ENCODE assay signal across 10 cellular contexts in the genomic region with DNA sequence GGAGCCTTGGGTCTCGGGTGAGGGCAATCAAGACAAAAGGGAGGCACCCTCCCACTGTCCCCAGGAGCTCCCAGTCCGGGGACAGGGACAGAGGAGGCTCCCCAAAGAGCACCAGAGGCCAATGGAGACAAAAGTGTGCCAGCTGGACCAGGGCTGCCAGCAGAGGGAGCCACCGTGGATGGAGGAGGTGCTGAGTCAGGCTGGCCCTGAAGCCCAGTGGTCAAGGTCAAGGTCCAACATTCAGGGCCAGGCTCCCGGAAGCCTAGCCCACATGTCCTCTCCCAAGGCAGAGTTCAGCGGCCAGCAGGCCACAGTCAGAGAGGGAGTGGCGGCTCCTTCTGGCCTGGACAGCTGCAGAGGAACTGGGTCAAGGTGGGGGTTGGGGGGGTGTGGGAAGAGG. TPM values are rescaled to one million over a fixed set of nuclear protein-coding genes. Genes with fewer than 3 reads are reported as not detected.
DNase-seq lines count a peak whose midpoint lies in the region; ATAC-seq and TF ChIP-seq lines count a peak whose summit lies in the region.
"Had no signal": no experiment of that assay in that cellular context is flagged by ENCODE, and none has a peak within 500 bp of the region (broad histone marks: within the 10 kb centered on the region; RNA-seq: fewer than 3 reads in every experiment).

No MANE protein-coding gene starts in this region.

- H3K36me3 ChIP-seq in fibroblast of lung (ENCODE audit: control insufficient read depth, insufficient read depth, low read length): peaks cover 2% of the 10 kb centered on the region
- H3K36me3 ChIP-seq: tibial artery had no signal

- no peaks in the 10 kb centered on the region for H3K9me3 ChIP-seq in fibroblast of lung (ENCODE audit: control insufficient read depth, insufficient read depth, low read depth, low read length)
- H3K9me3 ChIP-seq: tibial artery had no signal

- no peak overlapping the region for H3K9ac ChIP-seq in fibroblast of lung (ENCODE audit: insufficient read depth, low read length)

- no peaks in the 10 kb centered on the region for H4K20me1 ChIP-seq in fibroblast of lung (ENCODE audit: control insufficient read depth, extremely low read depth, insufficient read depth, low read length)

- TF ChIP-seq CTCF in NB4 (IDR thresholded peaks at IDR 0.05; ENCODE audit: low read depth, low read length) (peak; percentile 86), fibroblast of lung (conservative IDR thresholded peaks at IDR 0.05 in 1 of 2, IDR thresholded peaks at IDR 0.05 in 1 of 2; ENCODE audit: low read depth in 1 of 2, low read length in 2 of 2) (peak; percentile 35 to 49), retinal pigment epithelial cell (conservative IDR thresholded peaks at IDR 0.05; ENCODE audit: low read depth, low read length) (peak; percentile 48)

- H3K27ac ChIP-seq in fibroblast of lung (ENCODE audit: insufficient read depth, low read length): no peak overlapping the region
- H3K27ac ChIP-seq: tibial artery had no signal

- no peak overlapping the region for H2AFZ ChIP-seq in fibroblast of lung (ENCODE audit: low read length)

- no peak for ATAC-seq in GM21423 (IDR thresholded peaks at IDR 0.05; ENCODE audit: unreplicated experiment)

- no peaks in the 10 kb centered on the region for H3K79me2 ChIP-seq in fibroblast of lung (ENCODE audit: control insufficient read depth, insufficient read depth, low read length)

- H3K4me1 ChIP-seq in fibroblast of lung (ENCODE audit: control insufficient read depth, extremely low read depth, insufficient read depth, low read length): peaks cover 2% of the 10 kb centered on the region

- no peaks in the 10 kb centered on the region for H3K27me3 ChIP-seq in fibroblast of lung (ENCODE audit: control insufficient read depth, insufficient read depth, low read length)

- DNase-seq in DMS53 (lab: John Stamatoyannopoulos, UW) (peak; percentile 17), DMS53 treated with DMSO at 0.1 percent for 48 hours (lab: John Stamatoyannopoulos, UW; ENCODE audit: unreplicated experiment) (no peak), NB4 (ENCODE audit: low read depth) (peak; percentile 45), fibroblast of lung (ENCODE audit: low read depth in 2 of 2) (peak in 1 of 2 donors; percentile 17), retinal pigment epithelial cell (ENCODE audit: low read depth) (no peak), midbrain (lab: John Stamatoyannopoulos, UW) (no peak), putamen (ENCODE audit: low spot score) (no peak)
- DNase-seq: NCI-H1417, tibial artery had no signal

- H3K4me3 ChIP-seq in NB4 (ENCODE audit: low read depth, low read length) (no peak overlapping the region), fibroblast of lung (replicated peaks in 1 of 4; ENCODE audit: control extremely low read depth in 1 of 4, insufficient read depth in 1 of 4, low read depth in 3 of 4, low read length in 4 of 4) (no peak overlapping the region), retinal pigment epithelial cell (ENCODE audit: low read length) (no peak overlapping the region)
- H3K4me3 ChIP-seq: tibial artery had no signal

- no peak overlapping the region for H3K4me2 ChIP-seq in fibroblast of lung (ENCODE audit: extremely low read depth, insufficient read depth, low read length)

- TF ChIP-seq POLR2A in NB4 (IDR thresholded peaks at IDR 0.05; ENCODE audit: extremely low read depth, insufficient read length): no peak

RNA-seq across cellular contexts. Expression of gene COL5A3, which starts 8.4 kb away (rescaled TPM):
- 0.77 and 1.2 TPM in 2 replicates for total RNA-seq in fibroblast of lung
- polyA plus RNA-seq in fibroblast of lung: 0.56 and 33.7 TPM in 2 replicates
- polyA plus RNA-seq in fibroblast of lung (2012): 1.6 and 85.2 TPM in 2 replicates
- 1.7 and 70.1 TPM in 2 replicates for polyA minus RNA-seq in fibroblast of lung (ENCODE audit: low replicate concordance)

RNA-seq across cellular contexts. Expression of gene RDH8, which starts 11.4 kb away (rescaled TPM):
- total RNA-seq in fibroblast of lung: not detected in 2 replicates
- 0.06 TPM in 1 of 2 replicates, not detected in the other for polyA plus RNA-seq in fibroblast of lung
- not detected in 2 replicates for polyA plus RNA-seq in fibroblast of lung (2012)
- not detected in 2 replicates for polyA minus RNA-seq in fibroblast of lung (ENCODE audit: low replicate concordance)

Comparison
In these comparisons a context has a peak if more than half of its experiments do, and no peak if none do; other contexts are left out.
1. DNase-seq: peak in DMS53 (single experiment) and NB4 (single experiment); none in DMS53 treated with DMSO at 0.1 percent for 48 hours (single experiment), retinal pigment epithelial cell (single experiment), midbrain (single experiment) and putamen (single experiment).
2. Peak in every context shown above with its lines, with median percentiles within 50 percentile points of each other: CTCF ChIP-seq.